Comparison of ENCODE assay signal across 22 cellular contexts in genomic region chr12:62379723-62380045, GRCh38.
"Had no signal": no experiment of that assay in that cellular context is flagged by ENCODE, and none has a peak within 500 bp of the region (broad histone marks: within the 10 kb centered on the region; RNA-seq: fewer than 3 reads in every experiment).

No MANE protein-coding gene starts in this region.

- DNase-seq: activated CD4-positive, alpha-beta memory T cell treated with anti-CD3 and anti-CD28 coated beads, Interleukin-2, amount 10 ng/mL, durations not matched to agents 7 days and 5 days; activated CD4-positive, CD25-positive, alpha-beta regulatory T cell treated with anti-CD3 and anti-CD28 coated beads, Interleukin-2, amount 50 U/mL, for 72 hours; activated naive CD4-positive, alpha-beta T cell treated with Interleukin-2 at 50 U/mL for 16 hours; hippocampal formation; kidney glomerular epithelial cell; left lung; naive B cell; small intestine; stimulated activated CD4-positive, alpha-beta T cell treated with anti-CD3 and anti-CD28 coated beads, Interleukin-2, amount 100 ng/mL, for 24 hours; stomach; uterus; WERI-Rb-1 had no signal

- H3K27ac Mint-ChIP-seq: stimulated activated effector memory CD8-positive, alpha-beta T cell treated with anti-CD3 and anti-CD28 coated beads, Interleukin-12 subunit alpha, Interleukin-12 subunit beta, amount 100 ng/mL, for 72 hours had no signal

- H3K4me3 Mint-ChIP-seq: activated CD4-positive, alpha-beta memory T cell treated with anti-CD3 and anti-CD28 coated beads, Interleukin-2, amount 10 ng/mL, durations not matched to agents 7 days and 5 days; naive B cell; stimulated activated effector memory CD8-positive, alpha-beta T cell treated with anti-CD3 and anti-CD28 coated beads, Interleukin-12 subunit alpha, Interleukin-12 subunit beta, amount 100 ng/mL, for 72 hours; T-helper 1 cell treated with Interleukin-12 subunit alpha and Interleukin-12 subunit beta and Interleukin-4 antibody, amounts not matched to agents 30 μg/mL and 1 μg/mL, for 36 hours had no signal

- H3K4me3 ChIP-seq: breast epithelium, coronary artery, esophagus muscularis mucosa, left lung, lung, stomach, suprapubic skin, tibial nerve, uterus had no signal

- H3K4me1 Mint-ChIP-seq: naive B cell had no signal

- H3K9me3 Mint-ChIP-seq: activated CD4-positive, alpha-beta memory T cell treated with anti-CD3 and anti-CD28 coated beads, Interleukin-2, amount 10 ng/mL, durations not matched to agents 7 days and 5 days; activated T-helper 2 cell treated with anti-CD3 and anti-CD28 coated beads, Interferon-gamma antibody, Interleukin-2, Interleukin-4, amounts not matched to agents 10 μg/mL and 5 μg/mL and 100 μg/mL, durations not matched to agents 14 hours and 24 hours and 36 hours; naive B cell; stimulated activated effector memory CD8-positive, alpha-beta T cell treated with anti-CD3 and anti-CD28 coated beads, Interleukin-12 subunit alpha, Interleukin-12 subunit beta, amount 100 ng/mL, for 72 hours; T-helper 1 cell treated with Interleukin-12 subunit alpha and Interleukin-12 subunit beta and Interleukin-4 antibody, amounts not matched to agents 30 μg/mL and 1 μg/mL, for 36 hours had no signal

- H3K9me3 ChIP-seq: breast epithelium, esophagus muscularis mucosa, left lung, stomach, suprapubic skin, tibial nerve, uterus had no signal

- H3K4me1 ChIP-seq: breast epithelium, esophagus muscularis mucosa, left lung, stomach, suprapubic skin, tibial nerve, uterus had no signal

- ATAC-seq: left lung, sciatic nerve had no signal

- H3K36me3 ChIP-seq: uterus had no signal

- H3K27ac ChIP-seq: breast epithelium, coronary artery, esophagus muscularis mucosa, left lung, stomach, suprapubic skin, tibial nerve, uterus, WERI-Rb-1 had no signal

- H3K27me3 ChIP-seq: breast epithelium, esophagus muscularis mucosa, left lung, stomach, suprapubic skin, tibial nerve, uterus had no signal

- H3K27me3 Mint-ChIP-seq: activated CD4-positive, alpha-beta memory T cell treated with anti-CD3 and anti-CD28 coated beads, Interleukin-2, amount 10 ng/mL, durations not matched to agents 7 days and 5 days; naive B cell had no signal
